Comparison of ENCODE assay signal across 21 cellular contexts in genomic region chr16:72568502-72568901, GRCh38.
DNase-seq lines count a peak whose midpoint lies in the region; FAIRE-seq and TF ChIP-seq lines count a peak whose summit lies in the region.
"Had no signal": no experiment of that assay in that cellular context is flagged by ENCODE, and none has a peak within 500 bp of the region (broad histone marks: within the 10 kb centered on the region; RNA-seq: fewer than 3 reads in every experiment).

No MANE protein-coding gene starts in this region.

- DNase-seq in NCI-H82 (lab: John Stamatoyannopoulos, UW) (peak; percentile 44), NCI-H82 treated with DMSO at 0.1 percent for 48 hours (lab: John Stamatoyannopoulos, UW; ENCODE audit: unreplicated experiment) (no peak), NCI-H146 treated with DMSO at 0.1 percent for 48 hours (lab: John Stamatoyannopoulos, UW; ENCODE audit: unreplicated experiment) (peak; percentile 73), astrocyte (ENCODE audit: low read depth) (no peak), NCI-H128 (lab: John Stamatoyannopoulos, UW; ENCODE audit: unreplicated experiment) (no peak), GM10266 (ENCODE audit: extremely low spot score) (no peak)
- DNase-seq in stimulated activated CD4-positive, alpha-beta T cell treated with anti-CD3 and anti-CD28 coated beads, Interleukin-12 subunit alpha, Interleukin-12 subunit beta, amount 100 ng/mL, for 4 hours: no peak
- DNase-seq: CD4-positive, CD25-positive, alpha-beta regulatory T cell; DMS79; EL; GDM1; Karpas-422; NCI-H1092; NCI-H1436; NCI-H2227 treated with DMSO at 0.1 percent for 48 hours; RPMI8226; SHP77; T-cell had no signal

- no peak overlapping the region for H3K4me3 Mint-ChIP-seq in astrocyte (ENCODE audit: unreplicated experiment)
- H3K4me3 Mint-ChIP-seq: CD4-positive, CD25-positive, alpha-beta regulatory T cell; T-cell had no signal

- H4K20me1 ChIP-seq in astrocyte (ENCODE audit: insufficient read depth, low read length): no peaks in the 10 kb centered on the region
- H4K20me1 ChIP-seq: BLaER1 had no signal

- H3K36me3 ChIP-seq in astrocyte (ENCODE audit: insufficient read depth, low read length): no peaks in the 10 kb centered on the region
- H3K36me3 ChIP-seq: BLaER1 had no signal

- no peaks in the 10 kb centered on the region for H3K4me1 ChIP-seq in astrocyte (ENCODE audit: insufficient read depth, low read length)
- H3K4me1 ChIP-seq: BLaER1 had no signal

- FAIRE-seq in astrocyte (lab: Jason Lieb, UNC): peak; percentile 41
- FAIRE-seq: GM12891, H54 had no signal

- no peak overlapping the region for H2AFZ ChIP-seq in astrocyte (ENCODE audit: low read depth, low read length)

- TF ChIP-seq CTCF in astrocyte (IDR thresholded peaks at IDR 0.05; ENCODE audit: insufficient read depth, low read depth, low read length): no peak
- TF ChIP-seq CTCF in GM10266 (IDR thresholded peaks at IDR 0.05; ENCODE audit: control insufficient read depth, insufficient read depth, low read depth, missing control alignments): no peak

- no peaks in the 10 kb centered on the region for H3K27me3 ChIP-seq in astrocyte (ENCODE audit: insufficient read depth, low read length)
- H3K27me3 ChIP-seq: BLaER1 had no signal

- H3K4me3 ChIP-seq in astrocyte (ENCODE audit: insufficient read depth, low read depth, low read length): no peak overlapping the region
- H3K4me3 ChIP-seq: BLaER1 had no signal

- peaks cover 2% of the 10 kb centered on the region for H3K9me3 Mint-ChIP-seq in astrocyte (ENCODE audit: unreplicated experiment)
- H3K9me3 Mint-ChIP-seq: T-cell had no signal

- no peak overlapping the region for H3K4me2 ChIP-seq in astrocyte (ENCODE audit: low read length)
- H3K4me2 ChIP-seq: BLaER1 had no signal

- no peak overlapping the region for H3K27ac Mint-ChIP-seq in astrocyte (ENCODE audit: unreplicated experiment)
- H3K27ac Mint-ChIP-seq: CD4-positive, CD25-positive, alpha-beta regulatory T cell; T-cell had no signal

- no peaks in the 10 kb centered on the region for H3K4me1 Mint-ChIP-seq in astrocyte (ENCODE audit: low read depth, unreplicated experiment)
- H3K4me1 Mint-ChIP-seq: CD4-positive, CD25-positive, alpha-beta regulatory T cell; T-cell had no signal

- no peaks in the 10 kb centered on the region for H3K79me2 ChIP-seq in astrocyte (ENCODE audit: insufficient read depth, low read length)

- H3K27ac ChIP-seq in astrocyte (ENCODE audit: low read depth, low read length): no peak overlapping the region
- H3K27ac ChIP-seq: BLaER1 had no signal

- no peak overlapping the region for H3K9ac ChIP-seq in astrocyte (ENCODE audit: low read length)
- H3K9ac ChIP-seq: BLaER1 had no signal

- no peaks in the 10 kb centered on the region for H3K27me3 Mint-ChIP-seq in astrocyte (ENCODE audit: low read depth, unreplicated experiment)
- H3K27me3 Mint-ChIP-seq: CD4-positive, CD25-positive, alpha-beta regulatory T cell; T-cell had no signal

- no peaks in the 10 kb centered on the region for H3K36me3 Mint-ChIP-seq in astrocyte (ENCODE audit: low read depth, unreplicated experiment)
- H3K36me3 Mint-ChIP-seq: CD4-positive, CD25-positive, alpha-beta regulatory T cell; T-cell had no signal

- no peaks in the 10 kb centered on the region for H3K9me3 ChIP-seq in astrocyte (ENCODE audit: insufficient read depth, low read depth, low read length)
- H3K9me3 ChIP-seq: BLaER1 had no signal

Comparison
In these comparisons a context has a peak if more than half of its experiments do, and no peak if none do; other contexts are left out.
1. DNase-seq: peak in NCI-H82 (single experiment) and NCI-H146 treated with DMSO at 0.1 percent for 48 hours (single experiment); none in NCI-H82 treated with DMSO at 0.1 percent for 48 hours (single experiment), astrocyte (single experiment), stimulated activated CD4-positive, alpha-beta T cell treated with anti-CD3 and anti-CD28 coated beads, Interleukin-12 subunit alpha, Interleukin-12 subunit beta, amount 100 ng/mL, for 4 hours (single experiment), NCI-H128 (single experiment) and GM10266 (single experiment).